In the genomic region with DNA sequence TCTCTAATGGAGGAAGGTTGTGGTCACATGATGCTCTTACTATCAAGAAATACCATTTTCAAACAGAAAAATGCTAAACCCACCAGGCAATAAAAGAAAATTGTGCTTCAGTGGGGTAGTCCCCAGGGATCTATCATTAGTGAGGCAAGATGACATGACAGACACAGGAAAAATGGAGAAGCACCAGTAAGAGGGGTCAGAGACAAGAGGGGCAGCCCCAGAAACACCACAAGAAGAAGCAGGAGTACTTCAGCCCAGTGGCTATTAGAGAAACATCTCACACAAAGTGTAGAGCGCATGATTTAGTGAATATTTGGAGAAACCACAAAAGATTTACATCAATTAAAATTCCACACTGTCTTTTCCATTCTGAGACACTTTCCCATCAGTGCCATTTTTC, we compare ENCODE assay signal across 36 cellular contexts. TPM values are rescaled to one million over a fixed set of nuclear protein-coding genes. Genes with fewer than 3 reads are reported as not detected.
"Had no signal": no experiment of that assay in that cellular context is flagged by ENCODE, and none has a peak within 500 bp of the region (broad histone marks: within the 10 kb centered on the region; RNA-seq: fewer than 3 reads in every experiment).

No MANE protein-coding gene starts in this region.

- H3K27me3 ChIP-seq: MG63 had no signal

- DNase-seq: Karpas-422, Kasumi-1, MG63, MM.1S, MV-4-11, NCI-H1048, NCI-H1092, NCI-H1092 treated with DMSO at 0.1 percent for 48 hours, NCI-H1105, NCI-H1105 treated with DMSO at 0.1 percent for 48 hours, NCI-H1417, NCI-H1417 treated with DMSO at 0.1 percent for 48 hours, NCI-H1436, NCI-H1436 treated with DMSO at 0.1 percent for 48 hours, NCI-H146, NCI-H1694, NCI-H1694 treated with DMSO at 0.1 percent for 48 hours, NCI-H187, NCI-H187 treated with DMSO at 0.1 percent for 48 hours, NCI-H1930, NCI-H2029, NCI-H2029 treated with DMSO at 0.1 percent for 48 hours, NCI-H2081, NCI-H2081 treated with DMSO at 0.1 percent for 48 hours, NCI-H2107, NCI-H2171, NCI-H2171 treated with DMSO at 0.1 percent for 48 hours, NCI-H2227 treated with DMSO at 0.1 percent for 48 hours, NCI-H226, NCI-H345, NCI-H446, NCI-H446 treated with DMSO at 0.1 percent for 48 hours, NCI-H510A had no signal

- H3K9ac ChIP-seq: KMS-11 had no signal

- H3K27ac ChIP-seq: KMS-11 had no signal

- H3K4me2 ChIP-seq: KMS-11 had no signal

- H3K4me3 ChIP-seq: MG63 had no signal

- H3K36me3 ChIP-seq: MG63 had no signal

RNA-seq across cellular contexts. Expression of gene TMEM200A, which starts 10.2 kb away (rescaled TPM):
- total RNA-seq: MCF 10A, NCI-H460 had no signal
